In the genomic region with DNA sequence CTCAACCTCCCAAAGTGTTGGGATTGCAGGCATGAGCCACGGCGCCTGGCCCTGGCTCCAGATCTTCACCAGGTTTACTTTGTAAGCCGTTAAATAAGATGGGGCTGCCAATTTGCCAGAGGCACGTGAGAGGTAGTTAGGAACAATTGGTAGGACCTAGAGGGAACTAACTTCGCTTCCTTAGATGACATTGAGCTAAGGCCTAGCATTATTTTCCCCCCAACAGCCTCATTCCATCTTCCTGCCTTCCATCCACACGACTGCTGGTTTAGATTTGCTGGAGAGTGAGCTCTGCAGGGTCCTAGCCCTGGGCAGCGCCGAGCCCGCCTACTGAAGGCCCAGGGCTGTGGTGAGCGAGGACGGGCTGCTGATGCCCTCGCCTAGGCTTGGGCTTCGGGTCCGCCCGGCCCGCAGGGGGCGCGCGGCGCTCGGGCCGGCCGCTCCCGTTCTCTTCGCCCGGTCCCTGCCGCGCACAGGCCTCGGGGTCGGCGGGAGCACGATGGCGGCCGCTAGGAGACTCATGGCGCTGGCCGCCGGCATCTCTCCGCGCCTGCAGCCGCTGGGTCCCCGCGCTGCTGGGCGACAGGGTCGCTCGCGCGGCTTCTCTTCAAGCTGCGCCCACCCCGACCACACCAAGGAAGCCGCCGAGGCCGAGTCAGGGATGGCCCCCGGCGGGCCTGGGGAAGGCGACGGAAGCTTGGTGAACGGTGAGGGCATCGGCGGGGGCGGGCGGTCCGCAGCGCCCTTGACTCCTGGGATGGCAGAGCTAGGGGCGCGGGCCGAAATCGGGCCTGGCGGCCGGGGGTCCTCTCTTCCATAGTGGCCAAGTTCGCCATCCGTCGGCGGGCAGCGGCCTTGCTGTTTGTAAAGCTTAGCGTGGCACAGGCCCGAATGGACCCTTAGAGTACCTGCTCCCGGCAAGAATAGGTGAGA, we compare ENCODE assay signal across 8 cellular contexts. TPM values are rescaled to one million over a fixed set of nuclear protein-coding genes. Genes with fewer than 3 reads are reported as not detected.
A peak's percentile ranks its signal among the peaks of the same experiment; 100 is the strongest.
DNase-seq lines count a peak whose midpoint lies in the region; ATAC-seq lines count a peak whose summit lies in the region.

No MANE protein-coding gene starts in this region.

- H3K9me3 Mint-ChIP-seq in activated CD4-positive, alpha-beta memory T cell treated with anti-CD3 and anti-CD28 coated beads, Interleukin-2, amount 10 ng/mL, durations not matched to agents 7 days and 5 days = no peaks in the 10 kb centered on the region

- peak overlapping the region; percentile 83 for H3K4me3 Mint-ChIP-seq in activated CD4-positive, alpha-beta memory T cell treated with anti-CD3 and anti-CD28 coated beads, Interleukin-2, amount 10 ng/mL, durations not matched to agents 7 days and 5 days

- CTCF ChIA-PET in activated CD4-positive, alpha-beta memory T cell treated with anti-CD3 and anti-CD28 coated beads, Interleukin-2, amount 10 ng/mL, durations not matched to agents 7 days and 5 days (lab: Charles Lee) = interaction anchor here (0.6 to 5.1 kb wide), 37 partner anchors 9 to 792 kb away, joined by 3 to 53 read pairs (median 4); a partner anchor contains a TSS

- POLR2A ChIA-PET in activated CD4-positive, alpha-beta memory T cell treated with anti-CD3 and anti-CD28 coated beads, Interleukin-2, amount 10 ng/mL, durations not matched to agents 7 days and 5 days (lab: Charles Lee) = interaction anchor here (0.6 to 3.0 kb wide), 25 partner anchors 8 to 1296 kb away, joined by 3 to 19 read pairs (median 4); a partner anchor contains a TSS

- H3K27ac Mint-ChIP-seq in activated CD4-positive, alpha-beta memory T cell treated with anti-CD3 and anti-CD28 coated beads, Interleukin-2, amount 10 ng/mL, durations not matched to agents 7 days and 5 days = peak overlapping the region; percentile 47

- H3K27me3 Mint-ChIP-seq in activated CD4-positive, alpha-beta memory T cell treated with anti-CD3 and anti-CD28 coated beads, Interleukin-2, amount 10 ng/mL, durations not matched to agents 7 days and 5 days = no peaks in the 10 kb centered on the region

- ATAC-seq in HG03439 (IDR thresholded peaks at IDR 0.05; ENCODE audit: unreplicated experiment) = peak; percentile 94

- peak in 13 of 14 donors; percentile 32 to 84 (median 52) for DNase-seq in C1 segment of cervical spinal cord (lab: John Stamatoyannopoulos, UW)
- peak; percentile 95 for DNase-seq in GM19238 (ENCODE audit: insufficient read length, low spot score)
- peak; percentile 62 for DNase-seq in NCI-H526 treated with DMSO at 0.1 percent for 48 hours (lab: John Stamatoyannopoulos, UW)
- DNase-seq in activated CD4-positive, alpha-beta memory T cell treated with anti-CD3 and anti-CD28 coated beads, Interleukin-2, amount 10 ng/mL, durations not matched to agents 7 days and 5 days = peak; percentile 82
- peak; percentile 66 for DNase-seq in effector CD4-positive, alpha-beta T cell
- DNase-seq in medulla oblongata (ENCODE audit: extremely low spot score) = peak; percentile 85
- peak; percentile 52 for DNase-seq in stimulated activated CD8-positive, alpha-beta memory T cell treated with anti-CD3 and anti-CD28 coated beads, Interleukin-12 subunit alpha, Interleukin-12 subunit beta, amount 100 ng/mL, for 1 hour (ENCODE audit: low read depth)

- peaks cover 37% of the 10 kb centered on the region for H3K36me3 Mint-ChIP-seq in activated CD4-positive, alpha-beta memory T cell treated with anti-CD3 and anti-CD28 coated beads, Interleukin-2, amount 10 ng/mL, durations not matched to agents 7 days and 5 days (ENCODE audit: low read depth)

- peaks cover 38% of the 10 kb centered on the region for H3K4me1 Mint-ChIP-seq in activated CD4-positive, alpha-beta memory T cell treated with anti-CD3 and anti-CD28 coated beads, Interleukin-2, amount 10 ng/mL, durations not matched to agents 7 days and 5 days

RNA-seq across cellular contexts. Expression of a gene that starts 21.9 kb away (rescaled TPM):
- 10 to 100 TPM; 62.0 to 63.0 TPM for total RNA-seq in activated CD4-positive, alpha-beta memory T cell treated with anti-CD3 and anti-CD28 coated beads, Interleukin-2, amount 10 ng/mL, durations not matched to agents 7 days and 5 days

RNA-seq across cellular contexts. Expression of a gene that starts 43.1 kb away (rescaled TPM):
- 10 to 100 TPM; 83.0 to 83.7 TPM for total RNA-seq in activated CD4-positive, alpha-beta memory T cell treated with anti-CD3 and anti-CD28 coated beads, Interleukin-2, amount 10 ng/mL, durations not matched to agents 7 days and 5 days

Comparison
In these comparisons a context has a peak if more than half of its experiments do, and no peak if none do; other contexts are left out.
1. Peak in every context shown above with its lines: DNase-seq and ATAC-seq.